ENCODE assay signal across 26 cellular contexts in genomic region chr1:221791846-221792245, GRCh38.
"Had no signal": no experiment of that assay in that cellular context is flagged by ENCODE, and none has a peak within 500 bp of the region (broad histone marks: within the 10 kb centered on the region; RNA-seq: fewer than 3 reads in every experiment).

No MANE protein-coding gene starts in this region.

- H3K4me3 ChIP-seq: colonic mucosa, gastroesophageal sphincter, heart left ventricle, hepatocyte, lung, mucosa of descending colon, ovary, psoas muscle, sigmoid colon, stomach, thyroid gland, upper lobe of left lung had no signal

- H3K36me3 Mint-ChIP-seq: mesothelial cell of epicardium; stimulated activated effector memory CD8-positive, alpha-beta T cell treated with anti-CD3 and anti-CD28 coated beads, Interleukin-12 subunit alpha, Interleukin-12 subunit beta, amount 100 ng/mL, for 72 hours had no signal

- H3K9me3 Mint-ChIP-seq: dendritic cell treated with granulocyte-macrophage colony-stimulating factor and Interleukin-4, amounts not matched to agents 40 ng/mL and 50 ng/mL, for 4 days; stimulated activated effector memory CD8-positive, alpha-beta T cell treated with anti-CD3 and anti-CD28 coated beads, Interleukin-12 subunit alpha, Interleukin-12 subunit beta, amount 100 ng/mL, for 72 hours had no signal

- DNase-seq: central memory CD4-positive, alpha-beta T cell; colonic mucosa; foreskin keratinocyte; heart left ventricle; kidney; mesenchymal stem cell; mucosa of descending colon; naive thymus-derived CD4-positive, alpha-beta T cell; occipital lobe; ovary; posterior cingulate gyrus; psoas muscle; right cardiac atrium; sigmoid colon; stimulated activated CD4-positive, alpha-beta T cell treated with anti-CD3 and anti-CD28 coated beads, Interleukin-2, amount 100 ng/mL, for 24 hours; stimulated activated CD4-positive, alpha-beta T cell treated with anti-CD3 and anti-CD28 coated beads, Interleukin-4, amount 100 ng/mL, for 24 hours; stomach; thyroid gland; upper lobe of left lung had no signal

- ATAC-seq: foreskin keratinocyte; gastroesophageal sphincter; heart left ventricle; left lobe of liver; mucosa of descending colon; naive thymus-derived CD4-positive, alpha-beta T cell; psoas muscle; right cardiac atrium; stimulated activated effector memory CD8-positive, alpha-beta T cell treated with anti-CD3 and anti-CD28 coated beads, Interleukin-12 subunit alpha, Interleukin-12 subunit beta, amount 100 ng/mL, for 72 hours had no signal

- H3K4me1 ChIP-seq: colonic mucosa, foreskin keratinocyte, gastroesophageal sphincter, heart left ventricle, psoas muscle, sigmoid colon, stomach, thyroid gland had no signal

- H3K4me3 Mint-ChIP-seq: dendritic cell treated with granulocyte-macrophage colony-stimulating factor and Interleukin-4, amounts not matched to agents 40 ng/mL and 50 ng/mL, for 4 days; mesothelial cell of epicardium; naive thymus-derived CD4-positive, alpha-beta T cell; stimulated activated effector memory CD8-positive, alpha-beta T cell treated with anti-CD3 and anti-CD28 coated beads, Interleukin-12 subunit alpha, Interleukin-12 subunit beta, amount 100 ng/mL, for 72 hours had no signal

- H3K27ac Mint-ChIP-seq: dendritic cell treated with granulocyte-macrophage colony-stimulating factor and Interleukin-4, amounts not matched to agents 40 ng/mL and 50 ng/mL, for 4 days; mesothelial cell of epicardium; naive thymus-derived CD4-positive, alpha-beta T cell; stimulated activated effector memory CD8-positive, alpha-beta T cell treated with anti-CD3 and anti-CD28 coated beads, Interleukin-12 subunit alpha, Interleukin-12 subunit beta, amount 100 ng/mL, for 72 hours had no signal

- H3K27me3 ChIP-seq: colonic mucosa, foreskin keratinocyte, gastroesophageal sphincter, heart left ventricle, hepatocyte, ovary, sigmoid colon, stomach, thyroid gland, upper lobe of left lung had no signal

- H3K4me1 Mint-ChIP-seq: mesothelial cell of epicardium had no signal

- H3K36me3 ChIP-seq: colonic mucosa, gastroesophageal sphincter, heart left ventricle, ovary, sigmoid colon, stomach, thyroid gland, upper lobe of left lung had no signal

- H3K27me3 Mint-ChIP-seq: naive thymus-derived CD4-positive, alpha-beta T cell had no signal

- H3K27ac ChIP-seq: colonic mucosa, foreskin keratinocyte, gastroesophageal sphincter, heart left ventricle, hepatocyte, ovary, psoas muscle, sigmoid colon, stomach, thyroid gland, upper lobe of left lung had no signal

- H3K9me3 ChIP-seq: colonic mucosa, gastroesophageal sphincter, mucosa of descending colon, ovary, psoas muscle, sigmoid colon, stomach, thyroid gland, upper lobe of left lung had no signal
